In genomic region chr13:22175815-22176214, GRCh38 we compare ENCODE assay signal across 16 cellular contexts.
DNase-seq lines count a peak whose midpoint lies in the region; ATAC-seq and TF ChIP-seq lines count a peak whose summit lies in the region.
"Had no signal": no experiment of that assay in that cellular context is flagged by ENCODE, and none has a peak within 500 bp of the region (broad histone marks: within the 10 kb centered on the region; RNA-seq: fewer than 3 reads in every experiment).

No MANE protein-coding gene starts in this region.

- H3K79me1 ChIP-seq in mesendoderm (ENCODE audit: low read length), result no peaks in the 10 kb centered on the region

- no peaks in the 10 kb centered on the region for H3K27me3 ChIP-seq in GM23338 (ENCODE audit: insufficient read depth)
- no peaks in the 10 kb centered on the region for H3K27me3 ChIP-seq in Karpas-422 (ENCODE audit: low read length)
- no peaks in the 10 kb centered on the region for H3K27me3 ChIP-seq in endodermal cell (ENCODE audit: control insufficient read depth, insufficient read depth, low read length, poor library complexity, severe bottlenecking)
- no peaks in the 10 kb centered on the region for H3K27me3 ChIP-seq in mesendoderm (ENCODE audit: insufficient read depth, low read length, poor library complexity)
- H3K27me3 ChIP-seq: BLaER1 treated with 17β-estradiol and CSF1 and Interleukin-3, amounts not matched to agents 10 nM and 100 nM had no signal

- H3K4ac ChIP-seq in mesendoderm (ENCODE audit: low read depth, low read length), result no peak overlapping the region

- H4K8ac ChIP-seq in mesendoderm (ENCODE audit: low read depth, low read length), result no peak overlapping the region

- H3K4me1 ChIP-seq in GM23338 (ENCODE audit: insufficient read depth), result no peaks in the 10 kb centered on the region
- no peaks in the 10 kb centered on the region for H3K4me1 ChIP-seq in Karpas-422 (ENCODE audit: low read length)
- peaks cover 3% of the 10 kb centered on the region for H3K4me1 ChIP-seq in endodermal cell (ENCODE audit: control insufficient read depth, insufficient read depth, low read length)
- H3K4me1 ChIP-seq in mesendoderm (ENCODE audit: control insufficient read depth, low read depth, low read length), result no peaks in the 10 kb centered on the region
- H3K4me1 ChIP-seq: HAP-1 had no signal

- H3K36me3 Mint-ChIP-seq in GM23338 (ENCODE audit: low read depth), result peaks cover 2% of the 10 kb centered on the region; the same call in 2 of the 3 replicates
- no peaks in the 10 kb centered on the region for H3K36me3 Mint-ChIP-seq in endodermal cell (ENCODE audit: low read depth)
- H3K36me3 Mint-ChIP-seq: CD4-positive, CD25-positive, alpha-beta regulatory T cell had no signal

- H3K36me3 ChIP-seq in GM23338 (ENCODE audit: insufficient read depth) (no peaks in the 10 kb centered on the region), Karpas-422 (ENCODE audit: insufficient read depth, low read length) (no peaks in the 10 kb centered on the region), endodermal cell (ENCODE audit: control insufficient read depth, insufficient read depth, low read length) (no peaks in the 10 kb centered on the region), mesendoderm (ENCODE audit: control insufficient read depth, insufficient read depth, low read length) (no peaks in the 10 kb centered on the region)
- H3K36me3 ChIP-seq: BLaER1 treated with 17β-estradiol and CSF1 and Interleukin-3, amounts not matched to agents 10 nM and 100 nM; HAP-1 had no signal

- H3K79me2 ChIP-seq in GM23338 (replicated peaks; ENCODE audit: insufficient read depth) (no peaks in the 10 kb centered on the region; the same call in 1 of the 2 replicates), Karpas-422 (ENCODE audit: low read length) (no peaks in the 10 kb centered on the region), mesendoderm (ENCODE audit: control insufficient read depth, insufficient read depth, low read length) (no peaks in the 10 kb centered on the region)

- H3K56ac ChIP-seq in mesendoderm (ENCODE audit: low read length), result no peak overlapping the region

- DNase-seq in GM23338 (ENCODE audit: low spot score) (peak; percentile 18), Karpas-422 (peak; percentile 42), endodermal cell (no peak), mesendoderm (peak; percentile 15), DMS 273 (lab: John Stamatoyannopoulos, UW; ENCODE audit: unreplicated experiment) (no peak), DMS79 treated with DMSO at 0.1 percent for 48 hours (lab: John Stamatoyannopoulos, UW) (no peak), caudate nucleus (lab: John Stamatoyannopoulos, UW) (no peak)
- DNase-seq in activated effector memory CD4-positive, alpha-beta T cell treated with Interleukin-2 at 50 U/mL for 16 hours, result no peak
- DNase-seq: CD4-positive, CD25-positive, alpha-beta regulatory T cell; CD8-positive, alpha-beta memory T cell; COR-L47; GF-D8; GM23248 had no signal

- H2AK5ac ChIP-seq in mesendoderm (ENCODE audit: low read length), result no peak overlapping the region

- H3K4me1 Mint-ChIP-seq in GM23338 (peaks cover 2% of the 10 kb centered on the region; the same call in 1 of the 3 replicates), endodermal cell (peaks cover 28% of the 10 kb centered on the region)
- H3K4me1 Mint-ChIP-seq: B cell had no signal

- H3K23ac ChIP-seq in mesendoderm (ENCODE audit: low read length), result no peak overlapping the region

- peak; percentile 43 for ATAC-seq in GM23338

- TF ChIP-seq CTCF in GM23338 (conservative IDR thresholded peaks at IDR 0.05; ENCODE audit: low read depth in 2 of 2) (peak in 1 of 2 experiments; percentile 59; a peak in 3 of 4 replicates), endodermal cell (conservative IDR thresholded peaks at IDR 0.05) (peak; percentile 38)

- 83 to 92% methylated on average over 4 to 7 of the region's 7 CpGs for WGBS in endodermal cell (ENCODE audit: insufficient coverage in 1 of 2, insufficient read length in 1 of 2), 2 experiments
- WGBS in mesendoderm (ENCODE audit: extremely low coverage, insufficient coverage, low lambda C conversion rate), result no CpG with 5 or more reads among the region's 7 CpGs

- H2AFZ ChIP-seq in GM23338, result no peak overlapping the region
- H2AFZ ChIP-seq in Karpas-422 (ENCODE audit: low read length), result no peak overlapping the region
- H2AFZ ChIP-seq: GM23248 had no signal

- no peak overlapping the region for H3K9ac ChIP-seq in Karpas-422 (ENCODE audit: low read length)
- H3K9ac ChIP-seq in endodermal cell (ENCODE audit: extremely low read depth, low read length, poor library complexity, severe bottlenecking), result no peak overlapping the region
- H3K9ac ChIP-seq in mesendoderm (ENCODE audit: low read length), result no peak overlapping the region
- H3K9ac ChIP-seq: BLaER1 treated with 17β-estradiol and CSF1 and Interleukin-3, amounts not matched to agents 10 nM and 100 nM; GM23248 had no signal

- no peak overlapping the region for H2BK5ac ChIP-seq in mesendoderm (ENCODE audit: low read length)

- H3K27ac Mint-ChIP-seq in GM23338 (no peak overlapping the region), endodermal cell (no peak overlapping the region)
- H3K27ac Mint-ChIP-seq: B cell; CD4-positive, CD25-positive, alpha-beta regulatory T cell; CD8-positive, alpha-beta memory T cell had no signal

- H4K5ac ChIP-seq in mesendoderm (ENCODE audit: low read length), result no peak overlapping the region

- H2BK15ac ChIP-seq in mesendoderm (replicated peaks; ENCODE audit: low read depth), result no peak overlapping the region

- H3K9me2 ChIP-seq in GM23338 (ENCODE audit: insufficient read depth), result peaks cover 4% of the 10 kb centered on the region; the same call in 1 of the 2 replicates
- no peaks in the 10 kb centered on the region for H3K9me2 ChIP-seq in Karpas-422 (replicated peaks; ENCODE audit: insufficient read depth, low read length)

- H3K27me3 Mint-ChIP-seq in GM23338 (ENCODE audit: insufficient read depth, low read depth, poor library complexity) (no peaks in the 10 kb centered on the region), endodermal cell (ENCODE audit: insufficient read depth) (no peaks in the 10 kb centered on the region)
- H3K27me3 Mint-ChIP-seq: B cell; CD4-positive, CD25-positive, alpha-beta regulatory T cell had no signal

- H3K9me3 ChIP-seq in Karpas-422 (ENCODE audit: low read length) (no peaks in the 10 kb centered on the region), endodermal cell (ENCODE audit: control insufficient read depth, low read length) (peaks cover 17% of the 10 kb centered on the region)

- H3K4me2 ChIP-seq in GM23338 (no peak overlapping the region), Karpas-422 (ENCODE audit: low read depth, low read length, poor library complexity, severe bottlenecking) (no peak overlapping the region), mesendoderm (ENCODE audit: low read length) (no peak overlapping the region)
- H3K4me2 ChIP-seq: BLaER1 treated with 17β-estradiol and CSF1 and Interleukin-3, amounts not matched to agents 10 nM and 100 nM had no signal

- no peak overlapping the region for H3K27ac ChIP-seq in GM23338 (ENCODE audit: low read depth)
- H3K27ac ChIP-seq in Karpas-422 (ENCODE audit: low read length), result no peak overlapping the region
- no peak overlapping the region for H3K27ac ChIP-seq in endodermal cell (ENCODE audit: low read depth, low read length)
- no peak overlapping the region for H3K27ac ChIP-seq in mesendoderm (ENCODE audit: low read depth, low read length)
- H3K27ac ChIP-seq in caudate nucleus (ENCODE audit: low read depth, low read length), result no peak overlapping the region
- H3K27ac ChIP-seq: BLaER1 treated with 17β-estradiol and CSF1 and Interleukin-3, amounts not matched to agents 10 nM and 100 nM; GM23248 had no signal

- H3K4me3 ChIP-seq in GM23338 (no peak overlapping the region), Karpas-422 (ENCODE audit: low read length) (no peak overlapping the region), endodermal cell (ENCODE audit: low read length) (no peak overlapping the region), mesendoderm (ENCODE audit: low read length) (no peak overlapping the region)
- H3K4me3 ChIP-seq: BLaER1 treated with 17β-estradiol and CSF1 and Interleukin-3, amounts not matched to agents 10 nM and 100 nM; GM23248; HAP-1 had no signal

- H3K4me3 Mint-ChIP-seq in GM23338, result no peak overlapping the region
- no peak overlapping the region for H3K4me3 Mint-ChIP-seq in endodermal cell
- H3K4me3 Mint-ChIP-seq: B cell; CD4-positive, CD25-positive, alpha-beta regulatory T cell; CD8-positive, alpha-beta memory T cell had no signal

- H3K9me3 Mint-ChIP-seq in GM23338, result peaks cover 6% of the 10 kb centered on the region; the same call in 2 of the 3 replicates
- H3K9me3 Mint-ChIP-seq in endodermal cell, result peaks cover 14% of the 10 kb centered on the region

- H3K18ac ChIP-seq in mesendoderm (ENCODE audit: low read length), result no peak overlapping the region

- no peaks in the 10 kb centered on the region for H3F3A ChIP-seq in GM23338 (replicated peaks; ENCODE audit: low read depth)

- H4K20me1 ChIP-seq in GM23338 (replicated peaks; ENCODE audit: insufficient read depth), result no peaks in the 10 kb centered on the region; the same call in 1 of the 2 replicates
- no peaks in the 10 kb centered on the region for H4K20me1 ChIP-seq in Karpas-422 (ENCODE audit: insufficient read depth, low read depth, low read length)
- H4K20me1 ChIP-seq: BLaER1 treated with 17β-estradiol and CSF1 and Interleukin-3, amounts not matched to agents 10 nM and 100 nM had no signal

- H2BK120ac ChIP-seq in mesendoderm (ENCODE audit: low read depth, low read length), result no peak overlapping the region

TF ChIP-seq in GM23338, 12 proteins besides CTCF, POLR2A, EP300 and RAD21 (continues in another document):
- no peak for TF ChIP-seq STAT1 (IDR thresholded peaks at IDR 0.05; ENCODE audit: unreplicated experiment)

Comparison
In these comparisons a context has a peak if more than half of its experiments do, and no peak if none do; other contexts are left out.
1. DNase-seq: peak in GM23338 (single experiment), Karpas-422 (single experiment) and mesendoderm (single experiment); none in endodermal cell (single experiment), activated effector memory CD4-positive, alpha-beta T cell treated with Interleukin-2 at 50 U/mL for 16 hours (single experiment), DMS 273 (single experiment), DMS79 treated with DMSO at 0.1 percent for 48 hours (single experiment) and caudate nucleus (0 of 61).